In genomic region chr13:92535222-92536006, GRCh38 we compare ENCODE assay signal across 20 cellular contexts.
DNase-seq lines count a peak whose midpoint lies in the region; ATAC-seq, FAIRE-seq and TF ChIP-seq lines count a peak whose summit lies in the region.
"Had no signal": no experiment of that assay in that cellular context is flagged by ENCODE, and none has a peak within 500 bp of the region (broad histone marks: within the 10 kb centered on the region; RNA-seq: fewer than 3 reads in every experiment).

No MANE protein-coding gene starts in this region.

- H3K27me3 ChIP-seq in K562 (ENCODE audit: control insufficient read depth in 2 of 2, insufficient read depth in 2 of 2, low read length in 2 of 2), result no peaks in the 10 kb centered on the region
- H3K27me3 ChIP-seq in suprapubic skin, result no peaks in the 10 kb centered on the region
- H3K27me3 ChIP-seq in foreskin keratinocyte, result no peaks in the 10 kb centered on the region
- H3K27me3 ChIP-seq: BLaER1 treated with 17β-estradiol and CSF1 and Interleukin-3, amounts not matched to agents 10 nM and 100 nM had no signal

- H3K9ac ChIP-seq in K562 (ENCODE audit: insufficient read depth in 1 of 2, low read depth in 2 of 2, low read length in 2 of 2), result no peak overlapping the region
- no peak overlapping the region for H3K9ac ChIP-seq in kidney (ENCODE audit: low read length in 2 of 2)
- H3K9ac ChIP-seq: BLaER1 treated with 17β-estradiol and CSF1 and Interleukin-3, amounts not matched to agents 10 nM and 100 nM had no signal

- no peak for TF ChIP-seq RAD21 in K562 (CRISPR knock-in tag; conservative IDR thresholded peaks at IDR 0.05 in 1 of 2, IDR thresholded peaks at IDR 0.05 in 1 of 2)

- H3K9me3 ChIP-seq in K562 (replicated peaks; ENCODE audit: control insufficient read depth, insufficient read depth, low read depth, low read length), result no peaks in the 10 kb centered on the region
- no peaks in the 10 kb centered on the region for H3K9me3 ChIP-seq in kidney (ENCODE audit: control insufficient read depth in 1 of 2, low read length in 2 of 2)
- H3K9me3 ChIP-seq in suprapubic skin, result no peaks in the 10 kb centered on the region
- H3K9me3 ChIP-seq: A549; BLaER1 treated with 17β-estradiol and CSF1 and Interleukin-3, amounts not matched to agents 10 nM and 100 nM; Caco-2 had no signal

- no peak for FAIRE-seq in K562 (lab: Jason Lieb, UNC)
- no peak for FAIRE-seq in kidney (lab: Jason Lieb, UNC)
- FAIRE-seq: A549, D721Med, G401.6, GM12891, GM19239 had no signal

- CTCF ChIA-PET in K562 (lab: Yijun Ruan, JAX; ENCODE audit: low intra/inter-chr PET ratio), result no interaction called here

- H3K4me2 ChIP-seq in K562 (ENCODE audit: insufficient read depth, low read length), result no peak overlapping the region
- H3K4me2 ChIP-seq: A549; BLaER1 treated with 17β-estradiol and CSF1 and Interleukin-3, amounts not matched to agents 10 nM and 100 nM had no signal

- H3K4me1 ChIP-seq in K562 (replicated peaks in 1 of 2; ENCODE audit: control insufficient read depth in 2 of 2, insufficient read depth in 2 of 2, low read length in 2 of 2) (no peaks in the 10 kb centered on the region), kidney (ENCODE audit: control insufficient read depth in 1 of 2, insufficient read depth in 1 of 2, low read depth in 1 of 2, low read length in 2 of 2) (no peaks in the 10 kb centered on the region), suprapubic skin (no peaks in the 10 kb centered on the region), foreskin keratinocyte (no peaks in the 10 kb centered on the region)
- H3K4me1 ChIP-seq: A549; BLaER1 treated with 17β-estradiol and CSF1 and Interleukin-3, amounts not matched to agents 10 nM and 100 nM; Caco-2 had no signal

- intact Hi-C loops in K562 (cut with micrococcal nuclease), result loop anchor here (10.0 kb wide), 1 partner anchor 669 kb away; no protein-coding TSS in a partner anchor
- intact Hi-C loops in kidney (cut with DNase I), result no loop called here
- intact Hi-C loops in posterior vena cava (cut with DNase I), result no loop called here

- H2AFZ ChIP-seq in K562 (ENCODE audit: low read depth, low read length), result no peak overlapping the region

- no TSS peak for BruUV-seq in K562 (replicated peaks; lab: Mats Ljungman, UMichigan)

- WGBS in K562 (ENCODE audit: insufficient coverage, low coverage, missing lambda C conversion rate), result 3% methylated on average over 6 of the region's 6 CpGs
- WGBS in suprapubic skin, result 88% methylated on average over 6 of the region's 6 CpGs

- TF ChIP-seq CTCF in K562 (IDR thresholded peaks at IDR 0.05 in 2 of 3, conservative IDR thresholded peaks at IDR 0.05 in 1 of 3; ENCODE audit: insufficient read depth in 2 of 3, low read depth in 1 of 3, low read length in 3 of 3), result no peak
- no peak for TF ChIP-seq CTCF in kidney (IDR thresholded peaks at IDR 0.05; ENCODE audit: borderline replicate concordance, extremely low read depth, insufficient read depth)
- no peak for TF ChIP-seq CTCF in suprapubic skin (IDR thresholded peaks at IDR 0.05)
- TF ChIP-seq CTCF in foreskin keratinocyte (conservative IDR thresholded peaks at IDR 0.05), result no peak

- H3K79me2 ChIP-seq in K562 (ENCODE audit: control insufficient read depth, insufficient read depth, low read length), result no peaks in the 10 kb centered on the region

- no peak for TF ChIP-seq EP300 in K562 (IDR thresholded peaks at IDR 0.05; ENCODE audit: low read length)
- TF ChIP-seq EP300 in suprapubic skin (IDR thresholded peaks at IDR 0.05), result no peak

- H3K36me3 ChIP-seq in K562 (ENCODE audit: control insufficient read depth, insufficient read depth, low read length) (no peaks in the 10 kb centered on the region), kidney (ENCODE audit: control insufficient read depth in 1 of 2, insufficient read depth in 2 of 2, low read length in 2 of 2) (no peaks in the 10 kb centered on the region), suprapubic skin (no peaks in the 10 kb centered on the region)
- H3K36me3 ChIP-seq: BLaER1 treated with 17β-estradiol and CSF1 and Interleukin-3, amounts not matched to agents 10 nM and 100 nM had no signal

- ATAC-seq in K562 (no peak), foreskin keratinocyte (no peak)
- ATAC-seq: A549; CD8-positive, alpha-beta T cell had no signal

- H3K27ac ChIP-seq in K562 (ENCODE audit: extremely low read depth, low read depth, low read length) (no peak overlapping the region), kidney (ENCODE audit: low read depth in 2 of 2, low read length in 2 of 2) (no peak overlapping the region), suprapubic skin (no peak overlapping the region), foreskin keratinocyte (no peak overlapping the region)
- H3K27ac ChIP-seq: 22Rv1; A549; BLaER1 treated with 17β-estradiol and CSF1 and Interleukin-3, amounts not matched to agents 10 nM and 100 nM; C4-2B had no signal

- DNase-seq in K562 (ENCODE audit: extremely low read depth in 1 of 4, low spot score in 3 of 4), result no peak
- peak; percentile 39 for DNase-seq in kidney
- peak; percentile 22 for DNase-seq in posterior vena cava (ENCODE audit: low spot score)
- no peak for DNase-seq in suprapubic skin (ENCODE audit: low spot score in 2 of 2)
- no peak for DNase-seq in foreskin keratinocyte
- DNase-seq: AML-193; Caco-2; Calu3; CD4-positive, alpha-beta T cell; CD8-positive, alpha-beta T cell; DMS79 treated with DMSO at 0.1 percent for 48 hours; GF-D8 had no signal

- H4K20me1 ChIP-seq in K562 (replicated peaks; ENCODE audit: control insufficient read depth, insufficient read depth, low read length), result no peaks in the 10 kb centered on the region
- H4K20me1 ChIP-seq: BLaER1 treated with 17β-estradiol and CSF1 and Interleukin-3, amounts not matched to agents 10 nM and 100 nM had no signal

- H3K9me1 ChIP-seq in K562 (ENCODE audit: control insufficient read depth, insufficient read depth, low read length), result no peaks in the 10 kb centered on the region

- TF ChIP-seq POLR2A in K562 (conservative IDR thresholded peaks at IDR 0.05) (no peak), suprapubic skin (IDR thresholded peaks at IDR 0.05) (no peak)

- POLR2A ChIA-PET in K562 (lab: Yijun Ruan, JAX), result no interaction called here

- H3K4me3 ChIP-seq in K562 (no peak overlapping the region), kidney (ENCODE audit: low read length in 2 of 2) (no peak overlapping the region), suprapubic skin (no peak overlapping the region)
- H3K4me3 ChIP-seq: A549; BLaER1 treated with 17β-estradiol and CSF1 and Interleukin-3, amounts not matched to agents 10 nM and 100 nM had no signal

- in situ Hi-C loops in K562 (cut with MboI), result no loop called here

TF ChIP-seq in K562, 482 proteins besides CTCF, POLR2A, EP300 and RAD21 (continues in another document):
- TF ChIP-seq NCOA4 (IDR thresholded peaks at IDR 0.05; ENCODE audit: partially characterized antibody), result no peak
- no peak for TF ChIP-seq ZBTB11 (CRISPR knock-in tag; IDR thresholded peaks at IDR 0.05)
- TF ChIP-seq NR3C1 (CRISPR knock-in tag; IDR thresholded peaks at IDR 0.05), result no peak
- no peak for TF ChIP-seq ZNF696 (CRISPR knock-in tag; conservative IDR thresholded peaks at IDR 0.05)
- TF ChIP-seq RBM39 (optimal IDR thresholded peaks at IDR 0.05; ENCODE audit: low read depth, low read length), result no peak
- no peak for TF ChIP-seq PHF21A (IDR thresholded peaks at IDR 0.05; ENCODE audit: borderline replicate concordance, low read depth)
- TF ChIP-seq ID3 (CRISPR knock-in tag; IDR thresholded peaks at IDR 0.05), result no peak
- TF ChIP-seq ID3 (tag; IDR thresholded peaks at IDR 0.05), result no peak
- TF ChIP-seq U2AF1 (optimal IDR thresholded peaks at IDR 0.05; ENCODE audit: low read depth, low read length), result no peak
- TF ChIP-seq MBD1 (CRISPR knock-in tag; IDR thresholded peaks at IDR 0.05), result peak; percentile 60; the same call in 1 of the 2 replicates

Comparison
In these comparisons a context has a peak if more than half of its experiments do, and no peak if none do; other contexts are left out.
1. DNase-seq: peak in kidney (single experiment) and posterior vena cava (single experiment); none in K562 (0 of 4), suprapubic skin (0 of 2) and foreskin keratinocyte (0 of 2).